Comparison of ENCODE assay signal across 23 cellular contexts in the genomic region with DNA sequence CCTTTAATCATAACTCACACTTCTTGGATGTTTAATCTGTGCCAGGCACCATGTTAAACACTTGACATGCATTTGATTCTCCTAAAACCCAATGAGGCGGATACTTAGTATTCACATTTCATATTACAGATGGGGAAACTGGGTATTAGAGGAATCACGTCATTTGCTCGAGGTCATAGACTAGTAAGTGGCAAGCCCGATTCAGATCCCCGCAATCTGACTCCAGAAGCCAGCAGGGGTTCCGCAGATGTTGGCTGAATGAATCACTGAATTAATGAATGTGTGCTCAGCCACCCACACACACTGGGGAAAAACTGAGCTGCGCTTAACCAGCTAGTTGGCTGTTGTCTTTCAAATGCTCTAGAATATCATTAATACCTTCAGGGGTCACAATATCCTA. TPM values are rescaled to one million over a fixed set of nuclear protein-coding genes. Genes with fewer than 3 reads are reported as not detected.
DNase-seq lines count a peak whose midpoint lies in the region; ATAC-seq and TF ChIP-seq lines count a peak whose summit lies in the region.
"Had no signal": no experiment of that assay in that cellular context is flagged by ENCODE, and none has a peak within 500 bp of the region (broad histone marks: within the 10 kb centered on the region; RNA-seq: fewer than 3 reads in every experiment).

No MANE protein-coding gene starts in this region.

- BruUV-seq in PC-3 (replicated peaks; lab: Mats Ljungman, UMichigan) = no TSS peak

- H3K27ac ChIP-seq in GM23338 (ENCODE audit: low read depth) (no peak overlapping the region), PC-3 (ENCODE audit: low read length) (no peak overlapping the region)
- H3K27ac ChIP-seq: C4-2B, HL-60, KMS-11, psoas muscle had no signal

- H3F3A ChIP-seq in GM23338 (replicated peaks; ENCODE audit: low read depth) (no peaks in the 10 kb centered on the region), PC-3 (ENCODE audit: low read length, unreplicated experiment) (no peaks in the 10 kb centered on the region)

- H4K20me1 ChIP-seq in GM23338 (replicated peaks; ENCODE audit: insufficient read depth) (no peaks in the 10 kb centered on the region), PC-3 (ENCODE audit: low read length) (no peaks in the 10 kb centered on the region)

- no peak overlapping the region for H3K9ac ChIP-seq in PC-3 (ENCODE audit: low read length)
- H3K9ac ChIP-seq: KMS-11 had no signal

- H3K4me1 ChIP-seq in GM23338 (ENCODE audit: insufficient read depth) (peaks cover 10% of the 10 kb centered on the region; the same call in 1 of the 2 replicates), PC-3 (ENCODE audit: insufficient read depth, low read length) (no peaks in the 10 kb centered on the region)
- H3K4me1 ChIP-seq: psoas muscle had no signal

- H3K9me3 ChIP-seq in PC-3 (ENCODE audit: low read length) = no peaks in the 10 kb centered on the region
- H3K9me3 ChIP-seq: psoas muscle had no signal

- no peak for TF ChIP-seq CTCF in GM23338 (conservative IDR thresholded peaks at IDR 0.05; ENCODE audit: low read depth in 2 of 2)
- no peak for TF ChIP-seq CTCF in WTC11 (IDR thresholded peaks at IDR 0.05)
- no peak for TF ChIP-seq CTCF in PC-3 (conservative IDR thresholded peaks at IDR 0.05; ENCODE audit: low read depth, low read length)

- POLR2A ChIA-PET in WTC11 (lab: Charles Lee) = interaction anchor here (1.1 kb wide), 1 partner anchor 22 kb away, joined by 3 read pairs; the partner anchor contains the start of gene ENO4
- POLR2A ChIA-PET in PC-3 (lab: Charles Lee; ENCODE audit: unreplicated experiment) = no interaction called here

- H3K4me3 ChIP-seq in GM23338 (no peak overlapping the region), PC-3 (ENCODE audit: low read length) (no peak overlapping the region)
- H3K4me3 ChIP-seq: psoas muscle had no signal

- H2AFZ ChIP-seq in GM23338 = no peak overlapping the region
- H2AFZ ChIP-seq in PC-3 (ENCODE audit: low read length) = no peak overlapping the region

- H3K27me3 Mint-ChIP-seq in GM23338 (ENCODE audit: insufficient read depth, low read depth, poor library complexity) (peaks cover 2% of the 10 kb centered on the region), WTC11 (ENCODE audit: low read depth) (no peaks in the 10 kb centered on the region; the same call in 1 of the 2 replicates)
- H3K27me3 Mint-ChIP-seq: naive B cell; stimulated activated naive B cell treated with anti-CD40 and anti-IgM and Interleukin-4, amounts not matched to agents 10 μg/mL and 1 μg/mL and 100 μg/mL, for 72 hours; type B pancreatic cell had no signal

- H3K36me3 Mint-ChIP-seq in GM23338 (ENCODE audit: low read depth) (no peaks in the 10 kb centered on the region), WTC11 (no peaks in the 10 kb centered on the region)
- H3K36me3 Mint-ChIP-seq: naive B cell; stimulated activated naive B cell treated with anti-CD40 and anti-IgM and Interleukin-4, amounts not matched to agents 10 μg/mL and 1 μg/mL and 100 μg/mL, for 72 hours had no signal

- ATAC-seq in GM23338 = peak; percentile 59
- ATAC-seq in WTC11 = peak; percentile 24
- ATAC-seq in PC-3 = no peak
- ATAC-seq in GM19397 (IDR thresholded peaks at IDR 0.05; ENCODE audit: unreplicated experiment) = no peak
- no peak for ATAC-seq in activated CD4-positive, CD25-positive, alpha-beta regulatory T cell treated with anti-CD3 and anti-CD28 coated beads, Interleukin-2, amount 50 U/mL, for 24 hours
- ATAC-seq: activated CD8-positive, alpha-beta T cell treated with anti-CD3 and anti-CD28 coated beads for 36 hours; activated naive CD8-positive, alpha-beta T cell treated with anti-CD3 and anti-CD28 coated beads, Interleukin-2, amount 50 U/mL, for 24 hours; left ventricle myocardium superior; psoas muscle; stimulated activated naive B cell treated with anti-CD40 and anti-IgM and Interleukin-4, amounts not matched to agents 10 μg/mL and 1 μg/mL and 100 μg/mL, for 72 hours had no signal

- H3K36me3 ChIP-seq in GM23338 (ENCODE audit: insufficient read depth) (no peaks in the 10 kb centered on the region), PC-3 (ENCODE audit: low read depth, low read length) (no peaks in the 10 kb centered on the region)

- H3K79me2 ChIP-seq in GM23338 (replicated peaks; ENCODE audit: insufficient read depth) (no peaks in the 10 kb centered on the region), PC-3 (ENCODE audit: low read length) (no peaks in the 10 kb centered on the region)

- H3K27ac Mint-ChIP-seq in GM23338 (no peak overlapping the region), WTC11 (no peak overlapping the region)
- H3K27ac Mint-ChIP-seq: activated CD8-positive, alpha-beta T cell treated with anti-CD3 and anti-CD28 coated beads for 36 hours; activated naive CD8-positive, alpha-beta T cell treated with anti-CD3 and anti-CD28 coated beads, Interleukin-2, amount 50 U/mL, for 24 hours; naive B cell; stimulated activated naive B cell treated with anti-CD40 and anti-IgM and Interleukin-4, amounts not matched to agents 10 μg/mL and 1 μg/mL and 100 μg/mL, for 72 hours; type B pancreatic cell had no signal

- DNase-seq in AG20443 (ENCODE audit: low spot score) (peak; percentile 31), GM23338 (ENCODE audit: low spot score) (no peak), WTC11 (ENCODE audit: low spot score) (no peak), kidney tubule cell (ENCODE audit: low spot score) (peak; percentile 87), PC-3 (no peak), COLO829 (ENCODE audit: low spot score) (no peak)
- DNase-seq: activated CD8-positive, alpha-beta T cell treated with anti-CD3 and anti-CD28 coated beads for 36 hours; activated naive CD8-positive, alpha-beta T cell treated with anti-CD3 and anti-CD28 coated beads, Interleukin-2, amount 50 U/mL, for 24 hours; activated T-cell treated with anti-CD3 and anti-CD28 coated beads, Interleukin-2, amount 50 U/mL, for 48 hours; DMS79; foreskin melanocyte; left ventricle myocardium superior; naive B cell; NCI-H1436 treated with DMSO at 0.1 percent for 48 hours; NCI-H524 treated with DMSO at 0.1 percent for 48 hours; psoas muscle; stimulated activated naive B cell treated with anti-CD40 and anti-IgM and Interleukin-4, amounts not matched to agents 10 μg/mL and 1 μg/mL and 100 μg/mL, for 72 hours had no signal

- H3K9me2 ChIP-seq in GM23338 (ENCODE audit: insufficient read depth) (no peaks in the 10 kb centered on the region), PC-3 (replicated peaks; ENCODE audit: low read length) (no peaks in the 10 kb centered on the region)

- H3K9me3 Mint-ChIP-seq in GM23338 (no peaks in the 10 kb centered on the region), WTC11 (no peaks in the 10 kb centered on the region)
- H3K9me3 Mint-ChIP-seq: activated CD8-positive, alpha-beta T cell treated with anti-CD3 and anti-CD28 coated beads for 36 hours; activated naive CD8-positive, alpha-beta T cell treated with anti-CD3 and anti-CD28 coated beads, Interleukin-2, amount 50 U/mL, for 24 hours; type B pancreatic cell had no signal

- no peaks in the 10 kb centered on the region for H3K27me3 ChIP-seq in GM23338 (ENCODE audit: insufficient read depth)
- no peaks in the 10 kb centered on the region for H3K27me3 ChIP-seq in PC-3 (ENCODE audit: low read length)

- intact Hi-C loops in PC-3 (cut with micrococcal nuclease) = no loop called here

- H3K4me1 Mint-ChIP-seq in GM23338 = peaks cover 18% of the 10 kb centered on the region
- H3K4me1 Mint-ChIP-seq in WTC11 = peaks cover 23% of the 10 kb centered on the region
- H3K4me1 Mint-ChIP-seq: activated naive CD8-positive, alpha-beta T cell treated with anti-CD3 and anti-CD28 coated beads, Interleukin-2, amount 50 U/mL, for 24 hours; naive B cell; stimulated activated naive B cell treated with anti-CD40 and anti-IgM and Interleukin-4, amounts not matched to agents 10 μg/mL and 1 μg/mL and 100 μg/mL, for 72 hours had no signal

- H3K4me3 Mint-ChIP-seq in GM23338 (no peak overlapping the region), WTC11 (no peak overlapping the region)
- H3K4me3 Mint-ChIP-seq: activated CD8-positive, alpha-beta T cell treated with anti-CD3 and anti-CD28 coated beads for 36 hours; activated naive CD8-positive, alpha-beta T cell treated with anti-CD3 and anti-CD28 coated beads, Interleukin-2, amount 50 U/mL, for 24 hours; naive B cell; stimulated activated naive B cell treated with anti-CD40 and anti-IgM and Interleukin-4, amounts not matched to agents 10 μg/mL and 1 μg/mL and 100 μg/mL, for 72 hours; type B pancreatic cell had no signal

- 0 out of 2 replicates have a peak overlapping the region, but pooled peaks have one; percentile 16 for H3K4me2 ChIP-seq in GM23338
- no peak overlapping the region for H3K4me2 ChIP-seq in PC-3 (ENCODE audit: low read length)
- H3K4me2 ChIP-seq: KMS-11 had no signal

- CTCF ChIA-PET in WTC11 (lab: Charles Lee) = interaction anchor here (0.7 to 2.1 kb wide), 16 partner anchors 9 to 348 kb away, joined by 3 to 12 read pairs (median 4); partner anchors contain the start of gene SHTN1
- CTCF ChIA-PET in PC-3 (lab: Charles Lee) = no interaction called here

TF ChIP-seq in GM23338, 12 proteins besides CTCF, POLR2A, EP300 and RAD21 (continues in another document):
- TF ChIP-seq ZNF114 (CRISPR knock-in tag; IDR thresholded peaks at IDR 0.05) (no peak), STAT1 (IDR thresholded peaks at IDR 0.05; ENCODE audit: unreplicated experiment) (no peak), POLR2AphosphoS5 (IDR thresholded peaks at IDR 0.05; ENCODE audit: low read depth) (no peak)

TF ChIP-seq in WTC11, 78 proteins besides CTCF, POLR2A, EP300 and RAD21:
- TF ChIP-seq ZNF671 (CRISPR knock-in tag; IDR thresholded peaks at IDR 0.05) (no peak), EMX1 (CRISPR knock-in tag; IDR thresholded peaks at IDR 0.05) (no peak)
TF ChIP-seq in WTC11: peak in this region for 0.

RNA-seq across cellular contexts. Expression of gene ENO4, which starts 22.5 kb away (rescaled TPM):
- total RNA-seq in GM23338 (2014; rRNA removed; shearing (Covaris generic)) = 0.04 and 0.24 TPM in 2 replicates
- 0.44 and 0.59 TPM in 2 replicates for polyA plus RNA-seq in GM23338 (2016; fragmentation: Nextera tagmentation; extraction: Ambion mirVana)
- 0.27 to 1.1 TPM (median 0.42 TPM) in 3 replicates for total RNA-seq in WTC11 (2021)
- total RNA-seq in PC-3 (2014; rRNA removed) = 0.35 TPM in 1 of 2 replicates, not detected in the other
- total RNA-seq: activated CD8-positive, alpha-beta T cell treated with anti-CD3 and anti-CD28 coated beads for 36 hours; psoas muscle had no signal
- polyA plus RNA-seq: psoas muscle had no signal

Comparison
In these comparisons a context has a peak if more than half of its experiments do, and no peak if none do; other contexts are left out.
1. DNase-seq: peak in AG20443 (single experiment) and kidney tubule cell (single experiment); none in GM23338 (single experiment), WTC11 (single experiment), PC-3 (single experiment) and COLO829 (single experiment).
2. ATAC-seq: peak in GM23338 (single experiment) and WTC11 (single experiment); none in PC-3 (single experiment), GM19397 (single experiment) and activated CD4-positive, CD25-positive, alpha-beta regulatory T cell treated with anti-CD3 and anti-CD28 coated beads, Interleukin-2, amount 50 U/mL, for 24 hours (0 of 2).